In the genomic region with DNA sequence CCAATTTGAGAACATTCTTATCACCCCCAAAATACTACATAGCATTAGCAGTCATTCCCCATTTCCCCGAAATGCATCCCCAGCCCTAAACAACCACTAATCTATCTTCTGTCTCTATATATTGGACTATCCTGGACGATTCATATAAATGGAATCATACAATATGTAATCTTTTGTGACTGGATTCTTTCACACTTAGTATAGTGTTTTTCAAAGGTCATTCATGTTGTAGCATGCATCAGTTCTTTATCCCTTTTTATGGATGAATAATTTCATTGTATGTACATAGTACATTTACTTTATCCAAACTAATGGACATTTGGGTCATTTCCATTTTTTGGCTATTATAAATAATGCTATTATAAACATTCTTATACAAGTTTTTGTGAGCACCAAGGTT, we compare ENCODE assay signal across 21 cellular contexts. TPM values are rescaled to one million over a fixed set of nuclear protein-coding genes. Genes with fewer than 3 reads are reported as not detected.
DNase-seq lines count a peak whose midpoint lies in the region; ATAC-seq, FAIRE-seq and TF ChIP-seq lines count a peak whose summit lies in the region.
"Had no signal": no experiment of that assay in that cellular context is flagged by ENCODE, and none has a peak within 500 bp of the region (broad histone marks: within the 10 kb centered on the region; RNA-seq: fewer than 3 reads in every experiment).

No MANE protein-coding gene starts in this region.

- peak; percentile 55 for ATAC-seq in foreskin keratinocyte
- ATAC-seq: CD8-positive, alpha-beta T cell had no signal

- H3K27ac ChIP-seq in RWPE1 (no peak overlapping the region), foreskin keratinocyte (no peak overlapping the region)
- H3K27ac ChIP-seq: BLaER1 had no signal

- POLR2A ChIA-PET in RWPE1 (lab: Yijun Ruan, JAX; ENCODE audit: low non-redundant PET), result no interaction called here

- TF ChIP-seq CTCF in RWPE1 (conservative IDR thresholded peaks at IDR 0.05; ENCODE audit: low read depth), result no peak
- TF ChIP-seq CTCF in bronchial epithelial cell (IDR thresholded peaks at IDR 0.05; ENCODE audit: insufficient read depth, low read length, severe bottlenecking), result no peak
- TF ChIP-seq CTCF in foreskin keratinocyte (conservative IDR thresholded peaks at IDR 0.05), result no peak

- no peaks in the 10 kb centered on the region for H3K4me1 ChIP-seq in foreskin keratinocyte
- H3K4me1 ChIP-seq: BE2C, BLaER1, Caco-2 had no signal

- H3K4me3 ChIP-seq in bronchial epithelial cell (ENCODE audit: low read depth, low read length), result no peak overlapping the region
- H3K4me3 ChIP-seq: BLaER1 had no signal

- no peaks in the 10 kb centered on the region for H3K36me3 ChIP-seq in bronchial epithelial cell (ENCODE audit: control insufficient read depth, insufficient read depth, low read length)
- H3K36me3 ChIP-seq: BE2C, BLaER1 had no signal

- CTCF ChIA-PET in RWPE1 (lab: Yijun Ruan, JAX), result interaction anchor here (0.6 to 0.7 kb wide), 2 partner anchors 525 to 830 kb away, joined by 3 read pairs; no protein-coding TSS in a partner anchor

- DNase-seq in RWPE1 (ENCODE audit: low spot score) (peak; percentile 3), bronchial epithelial cell (ENCODE audit: low read depth) (peak; percentile 83), foreskin keratinocyte (peak in 1 of 2 donors; percentile 48), CD1c-positive myeloid dendritic cell (ENCODE audit: extremely low spot score) (no peak), NCI-H2081 treated with DMSO at 0.1 percent for 48 hours (lab: John Stamatoyannopoulos, UW) (no peak)
- DNase-seq: 8988T; ACHN; BE2C; C1 segment of cervical spinal cord; Caco-2; Calu3; CD4-positive, alpha-beta T cell; CD8-positive, alpha-beta T cell; DMS79 treated with DMSO at 0.1 percent for 48 hours; GF-D8 had no signal

- no peak for FAIRE-seq in bronchial epithelial cell (lab: Jason Lieb, UNC)
- FAIRE-seq: A204.1, D721Med, G401.6, GM12891, GM19239 had no signal

- no peaks in the 10 kb centered on the region for H3K27me3 ChIP-seq in bronchial epithelial cell (ENCODE audit: control insufficient read depth, insufficient read depth, low read length)
- no peaks in the 10 kb centered on the region for H3K27me3 ChIP-seq in foreskin keratinocyte
- H3K27me3 ChIP-seq: BE2C, BLaER1 had no signal

RNA-seq across cellular contexts. Expression of a gene that starts 27.5 kb away (rescaled TPM):
- total RNA-seq in bronchial epithelial cell (10.5 and 13.8 TPM in 2 replicates), foreskin keratinocyte (21.9 and 22.6 TPM in 2 replicates)
- polyA plus RNA-seq in foreskin keratinocyte, result 40.5 and 44.9 TPM in 2 replicates

Comparison
In these comparisons a context has a peak if more than half of its experiments do, and no peak if none do; other contexts are left out.
1. DNase-seq: peak in RWPE1 (single experiment) and bronchial epithelial cell (single experiment); none in CD1c-positive myeloid dendritic cell (single experiment) and NCI-H2081 treated with DMSO at 0.1 percent for 48 hours (single experiment).